In genomic region chr6:129710722-129711631, GRCh38 we compare ENCODE assay signal across 8 cellular contexts. TPM values are rescaled to one million over a fixed set of nuclear protein-coding genes. Genes with fewer than 3 reads are reported as not detected.
DNase-seq lines count a peak whose midpoint lies in the region; ATAC-seq and TF ChIP-seq lines count a peak whose summit lies in the region.

No MANE protein-coding gene starts in this region.

- no peak for ATAC-seq in GM18511 (IDR thresholded peaks at IDR 0.05; ENCODE audit: unreplicated experiment)

- H3K4me3 ChIP-seq in BJ (ENCODE audit: low read depth, low read length): peak overlapping the region; percentile 56
- H3K4me3 ChIP-seq in LNCaP clone FGC (ENCODE audit: low read depth, low read length): peak overlapping the region; percentile 66
- peak overlapping the region; percentile 72 for H3K4me3 ChIP-seq in choroid plexus epithelial cell (ENCODE audit: low read depth, low read length)

- no peaks in the 10 kb centered on the region for H3K36me3 ChIP-seq in BJ (ENCODE audit: control insufficient read depth, insufficient read depth, low read length)

- H3K27me3 Mint-ChIP-seq in nephron (ENCODE audit: low read depth): no peaks in the 10 kb centered on the region

- H3K27ac ChIP-seq in substantia nigra (ENCODE audit: low read depth, low read length, poor library complexity, severe bottlenecking): no peak overlapping the region

- no peaks in the 10 kb centered on the region for H3K9me3 Mint-ChIP-seq in nephron

- peaks cover 3% of the 10 kb centered on the region for H3K36me3 Mint-ChIP-seq in nephron (ENCODE audit: low read depth)

- H3K4me3 Mint-ChIP-seq in nephron: peak overlapping the region; percentile 95 to 96 (median 95)

- TF ChIP-seq CTCF in BJ (IDR thresholded peaks at IDR 0.05; ENCODE audit: insufficient read depth, low read depth, low read length) (no peak), LNCaP clone FGC (IDR thresholded peaks at IDR 0.05; ENCODE audit: control insufficient read depth, extremely low read depth, insufficient read depth) (no peak), choroid plexus epithelial cell (conservative IDR thresholded peaks at IDR 0.05; ENCODE audit: low read depth, low read length) (no peak), nephron (IDR thresholded peaks at IDR 0.05; ENCODE audit: unreplicated experiment in 3 of 3) (no peak)

- DNase-seq in BJ (ENCODE audit: low read depth): no peak
- DNase-seq in LNCaP clone FGC (ENCODE audit: low read depth): no peak
- DNase-seq in choroid plexus epithelial cell (ENCODE audit: low read depth): no peak
- no peak for DNase-seq in NCI-H1105 (lab: John Stamatoyannopoulos, UW)
- DNase-seq in Ammon's horn (ENCODE audit: low spot score): no peak
- DNase-seq in substantia nigra (lab: John Stamatoyannopoulos, UW): no peak

- H3K27me3 ChIP-seq in BJ (ENCODE audit: control insufficient read depth, insufficient read depth, low read length): no peaks in the 10 kb centered on the region

- CTCF ChIA-PET in BJ (lab: Yijun Ruan, JAX): interaction anchor here (0.6 to 1.0 kb wide), 6 partner anchors 12 to 675 kb away, joined by 3 to 4 read pairs (median 3); no protein-coding TSS in a partner anchor

- peak overlapping the region; percentile 86 to 97 (median 93) for H3K27ac Mint-ChIP-seq in nephron

- peaks cover 32% of the 10 kb centered on the region for H3K4me1 Mint-ChIP-seq in nephron

- POLR2A ChIA-PET in BJ (lab: Charles Lee): interaction anchor here (0.6 kb wide), 1 partner anchor 8 kb away, joined by 5 read pairs; no protein-coding TSS in a partner anchor

RNA-seq across cellular contexts. Expression of gene ARHGAP18, which starts 1.0 kb away (rescaled TPM):
- 9.8 and 15.9 TPM in 2 replicates for polyA plus RNA-seq in BJ (2011; rRNA removed)
- 15.4 and 22.8 TPM in 2 replicates for polyA minus RNA-seq in BJ (2011; rRNA and poly(A)+ RNA removed)
